9 cellular contexts compared by ENCODE assay signal in genomic region chr15:44157679-44158078, GRCh38. TPM values are rescaled to one million over a fixed set of nuclear protein-coding genes. Genes with fewer than 3 reads are reported as not detected.
A peak's percentile ranks its signal among the peaks of the same experiment; 100 is the strongest.
DNase-seq lines count a peak whose midpoint lies in the region; ATAC-seq and TF ChIP-seq lines count a peak whose summit lies in the region.
"Had no signal": no experiment of that assay in that cellular context is flagged by ENCODE, and none has a peak within 500 bp of the region (broad histone marks: within the 10 kb centered on the region; RNA-seq: fewer than 3 reads in every experiment).

No MANE protein-coding gene starts in this region.

- H3K4me2 ChIP-seq in PC-3 (ENCODE audit: low read length), result peak overlapping the region; percentile 79

- H3K9me2 ChIP-seq in PC-3 (replicated peaks; ENCODE audit: low read length), result no peaks in the 10 kb centered on the region

- POLR2A ChIA-PET in PC-3 (lab: Charles Lee; ENCODE audit: unreplicated experiment), result no interaction called here

- CTCF ChIA-PET in PC-3 (lab: Charles Lee), result interaction anchor here (1.0 kb wide), 1 partner anchor 50 kb away, joined by 5 read pairs; no protein-coding TSS in a partner anchor

- no peaks in the 10 kb centered on the region for H4K20me1 ChIP-seq in PC-3 (ENCODE audit: low read length)

- H3K4me3 ChIP-seq in PC-3 (ENCODE audit: low read length) (peak overlapping the region; percentile 49; the same call in 1 of the 2 replicates), skeletal muscle cell (ENCODE audit: low read depth, low read length) (no peak overlapping the region)

- DNase-seq in GM04503 (ENCODE audit: low read depth) (peak; percentile 65), PC-3 (peak; percentile 97), epithelial cell of prostate (ENCODE audit: low read depth, low spot score) (peak; percentile 31), skeletal muscle cell (ENCODE audit: low read depth) (peak; percentile 67), NCI-H2227 treated with DMSO at 0.1 percent for 48 hours (lab: John Stamatoyannopoulos, UW) (no peak)
- DNase-seq: NCI-H1930; stimulated activated naive CD8-positive, alpha-beta T cell treated with anti-CD3 and anti-CD28 coated beads, Interleukin-15, Interleukin-2, amounts not matched to agents 100 U/mL and 50 U/mL, for 24 hours had no signal

- peaks cover 39% of the 10 kb centered on the region for H3K4me1 ChIP-seq in PC-3 (ENCODE audit: insufficient read depth, low read length)

- peak; percentile 90 for ATAC-seq in PC-3
- no peak for ATAC-seq in GM19467 (IDR thresholded peaks at IDR 0.05; ENCODE audit: unreplicated experiment)
- ATAC-seq in HG03460 (IDR thresholded peaks at IDR 0.05; ENCODE audit: unreplicated experiment), result no peak
- ATAC-seq: stimulated activated naive CD8-positive, alpha-beta T cell treated with anti-CD3 and anti-CD28 coated beads, Interleukin-15, Interleukin-2, amounts not matched to agents 100 U/mL and 50 U/mL, for 24 hours had no signal

- peaks cover 20% of the 10 kb centered on the region for H3F3A ChIP-seq in PC-3 (ENCODE audit: low read length, unreplicated experiment)

- intact Hi-C loops in PC-3 (cut with micrococcal nuclease), result loop anchor here (1.0 to 5.0 kb wide), 3 partner anchors 38 to 58 kb away; partner anchors contain the start of gene FRMD5

- TF ChIP-seq CTCF in PC-3 (conservative IDR thresholded peaks at IDR 0.05; ENCODE audit: low read depth, low read length), result no peak

- no peaks in the 10 kb centered on the region for H3K27me3 ChIP-seq in PC-3 (ENCODE audit: low read length)

- H3K9ac ChIP-seq in PC-3 (ENCODE audit: low read length), result peak overlapping the region; percentile 35

- H3K79me2 ChIP-seq in PC-3 (ENCODE audit: low read length), result 0 out of 2 replicates have a peak, but pooled peaks cover 4% of the 10 kb centered on the region

- no peaks in the 10 kb centered on the region for H3K36me3 ChIP-seq in PC-3 (ENCODE audit: low read depth, low read length)

- H2AFZ ChIP-seq in PC-3 (ENCODE audit: low read length), result no peak overlapping the region

- BruUV-seq in PC-3 (replicated peaks; lab: Mats Ljungman, UMichigan), result no TSS peak

- no peaks in the 10 kb centered on the region for H3K9me3 ChIP-seq in PC-3 (ENCODE audit: low read length)

- H3K27ac ChIP-seq in PC-3 (ENCODE audit: low read length) (peak overlapping the region; percentile 93), epithelial cell of prostate (peak overlapping the region; percentile 84)

RNA-seq across cellular contexts. Expression of gene FRMD5, which starts 37.4 kb away (rescaled TPM):
- total RNA-seq in PC-3 (2014; rRNA removed), result 8.7 and 12.2 TPM in 2 replicates
